Comparison of ENCODE assay signal across 18 cellular contexts in the genomic region with DNA sequence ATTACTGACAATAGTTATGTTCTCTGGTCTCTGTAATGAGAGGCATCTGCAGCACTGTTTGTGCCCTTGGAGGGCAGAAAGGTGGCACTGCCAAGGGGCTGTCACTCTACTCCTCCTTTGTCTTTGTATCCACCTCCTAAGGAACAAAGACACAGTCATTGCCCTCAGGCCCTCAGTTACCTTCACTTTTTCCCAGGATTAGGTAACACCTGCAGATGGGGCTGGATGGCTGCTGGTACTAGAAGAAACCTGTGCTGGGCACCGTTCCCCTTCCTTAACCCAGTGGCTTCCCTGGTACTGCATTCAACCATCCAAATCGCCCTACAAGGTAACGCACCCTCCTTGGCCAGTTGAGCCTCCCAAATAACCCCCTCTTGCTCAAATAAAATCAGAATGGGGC.
"Had no signal": no experiment of that assay in that cellular context is flagged by ENCODE, and none has a peak within 500 bp of the region (broad histone marks: within the 10 kb centered on the region; RNA-seq: fewer than 3 reads in every experiment).

No MANE protein-coding gene starts in this region.

- H3K4me3 ChIP-seq: left lung, tibial artery, uterus had no signal

- H3K9me3 ChIP-seq: left lung, tibial artery, uterus had no signal

- H3K4me3 Mint-ChIP-seq: activated T-cell treated with anti-CD3 and anti-CD28 coated beads, Interleukin-2, amount 50 U/mL, for 72 hours; neural crest cell; T-helper 1 cell treated with Interleukin-12 subunit alpha and Interleukin-12 subunit beta and Interleukin-4 antibody, amounts not matched to agents 30 μg/mL and 1 μg/mL, for 36 hours had no signal

- H3K4me1 ChIP-seq: left lung, tibial artery, uterus had no signal

- H3K27ac ChIP-seq: epithelial cell of prostate, left lung, tibial artery, uterus, VCaP had no signal

- H3K27me3 ChIP-seq: left lung, tibial artery, uterus had no signal

- H3K27me3 Mint-ChIP-seq: progenitor cell of endocrine pancreas had no signal

- H3K36me3 ChIP-seq: left lung, tibial artery, uterus had no signal

- H3K9me3 Mint-ChIP-seq: neural crest cell; T-helper 1 cell treated with Interleukin-12 subunit alpha and Interleukin-12 subunit beta and Interleukin-4 antibody, amounts not matched to agents 30 μg/mL and 1 μg/mL, for 36 hours had no signal

- H3K27ac Mint-ChIP-seq: activated T-cell treated with anti-CD3 and anti-CD28 coated beads, Interleukin-2, amount 50 U/mL, for 72 hours; progenitor cell of endocrine pancreas; T-helper 1 cell treated with Interleukin-12 subunit alpha and Interleukin-12 subunit beta and Interleukin-4 antibody, amounts not matched to agents 30 μg/mL and 1 μg/mL, for 36 hours had no signal

- ATAC-seq: activated T-cell treated with anti-CD3 and anti-CD28 coated beads, Interleukin-2, amount 50 U/mL, for 72 hours; left lung; right cardiac atrium had no signal

- DNase-seq: activated CD4-positive, alpha-beta T cell treated with anti-CD3 and anti-CD28 coated beads for 1 hour; activated CD8-positive, alpha-beta memory T cell treated with anti-CD3 and anti-CD28 coated beads for 24 hours; activated CD8-positive, alpha-beta memory T cell treated with anti-CD3 and anti-CD28 coated beads, Interleukin-2, amount 50 U/mL, for 48 hours; activated effector memory CD4-positive, alpha-beta T cell treated with anti-CD3 and anti-CD28 coated beads, Interleukin-2, amount 50 U/mL, for 16 hours; activated naive CD4-positive, alpha-beta T cell treated with anti-CD3 and anti-CD28 coated beads, Interleukin-2, amount 50 U/mL, for 16 hours; activated T-cell treated with anti-CD3 and anti-CD28 coated beads, Interleukin-2, amount 50 U/mL, for 72 hours; head of caudate nucleus; left lung; right cardiac atrium; stimulated activated CD4-positive, alpha-beta T cell treated with anti-CD3 and anti-CD28 coated beads, Interleukin-2, amount 100 ng/mL, for 24 hours; stimulated activated naive CD4-positive, alpha-beta T cell treated with Interleukin-2 at 50 U/mL for 16 hours; tibial artery; uterus had no signal
